ENCODE assay signal across 16 cellular contexts in the genomic region with DNA sequence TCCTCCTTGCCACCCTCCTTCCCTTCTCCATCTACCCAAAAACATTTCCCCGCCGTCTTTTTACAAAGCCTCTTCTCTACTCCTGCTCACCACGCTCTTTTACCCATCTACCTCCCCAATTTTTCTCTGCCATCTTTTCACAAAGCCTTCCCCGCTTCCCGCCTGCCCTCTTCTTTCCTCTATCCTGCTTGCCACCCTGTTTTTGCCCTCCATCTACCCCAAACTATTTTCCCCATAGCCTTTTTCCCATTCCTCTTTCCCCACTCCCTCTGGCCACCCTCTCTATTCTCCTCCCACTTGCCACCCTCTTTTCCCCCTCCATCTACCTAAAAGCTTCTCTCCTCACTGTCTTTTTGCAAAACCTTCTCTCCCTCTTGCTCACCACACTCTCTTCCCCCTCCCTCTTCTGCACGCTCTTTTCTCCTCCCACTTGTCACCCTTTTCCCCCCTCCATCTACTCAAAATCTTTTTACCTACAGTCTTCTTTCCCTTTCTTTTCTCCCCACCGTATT.
"Had no signal": no experiment of that assay in that cellular context is flagged by ENCODE, and none has a peak within 500 bp of the region (broad histone marks: within the 10 kb centered on the region; RNA-seq: fewer than 3 reads in every experiment).

No MANE protein-coding gene starts in this region.

- H3K4me1 ChIP-seq: ascending aorta, suprapubic skin, upper lobe of left lung had no signal

- H3K9me3 ChIP-seq: ascending aorta, suprapubic skin, upper lobe of left lung had no signal

- H3K36me3 ChIP-seq: ascending aorta, suprapubic skin, upper lobe of left lung had no signal

- H3K27ac ChIP-seq: ascending aorta, suprapubic skin, upper lobe of left lung had no signal

- ATAC-seq: activated CD8-positive, alpha-beta T cell treated with anti-CD3 and anti-CD28 coated beads for 36 hours; activated T-cell treated with anti-CD3 and anti-CD28 coated beads, Interleukin-2, amount 50 U/mL, for 72 hours; mucosa of descending colon; naive thymus-derived CD8-positive, alpha-beta T cell; stimulated activated naive CD8-positive, alpha-beta T cell treated with anti-CD3 and anti-CD28 coated beads, Interleukin-15, Interleukin-2, amounts not matched to agents 100 U/mL and 50 U/mL, for 24 hours had no signal

- DNase-seq: activated CD4-positive, alpha-beta T cell treated with anti-CD3 and anti-CD28 coated beads for 4 hours; activated CD8-positive, alpha-beta memory T cell treated with anti-CD3 and anti-CD28 coated beads, Interleukin-2, amount 50 U/mL, for 4 hours; activated CD8-positive, alpha-beta T cell treated with anti-CD3 and anti-CD28 coated beads for 36 hours; activated naive CD4-positive, alpha-beta T cell; activated T-cell treated with anti-CD3 and anti-CD28 coated beads, Interleukin-2, amount 50 U/mL, for 72 hours; foreskin melanocyte; head of caudate nucleus; mucosa of descending colon; naive thymus-derived CD8-positive, alpha-beta T cell; stimulated activated CD4-positive, alpha-beta T cell treated with anti-CD3 and anti-CD28 coated beads, Interleukin-4, amount 100 ng/mL, for 1 hour; stimulated activated CD8-positive, alpha-beta memory T cell treated with anti-CD3 and anti-CD28 coated beads, Interleukin-4, amount 100 ng/mL, for 48 hours; stimulated activated naive CD8-positive, alpha-beta T cell treated with anti-CD3 and anti-CD28 coated beads, Interleukin-15, Interleukin-2, amounts not matched to agents 100 U/mL and 50 U/mL, for 24 hours; upper lobe of left lung had no signal

- H3K4me3 ChIP-seq: ascending aorta, lung, mucosa of descending colon, suprapubic skin, upper lobe of left lung had no signal

- H3K27me3 ChIP-seq: ascending aorta, suprapubic skin, upper lobe of left lung had no signal
